In genomic region chr16:2090481-2090797, GRCh38 we compare ENCODE assay signal across 11 cellular contexts. TPM values are rescaled to one million over a fixed set of nuclear protein-coding genes. Genes with fewer than 3 reads are reported as not detected.
A peak's percentile ranks its signal among the peaks of the same experiment; 100 is the strongest.
DNase-seq lines count a peak whose midpoint lies in the region; ATAC-seq and TF ChIP-seq lines count a peak whose summit lies in the region.
"Had no signal": no experiment of that assay in that cellular context is flagged by ENCODE, and none has a peak within 500 bp of the region (broad histone marks: within the 10 kb centered on the region; RNA-seq: fewer than 3 reads in every experiment).

No MANE protein-coding gene starts in this region.

- H3K27me3 Mint-ChIP-seq in mesothelial cell of epicardium (ENCODE audit: low read depth) = no peaks in the 10 kb centered on the region
- no peaks in the 10 kb centered on the region for H3K27me3 Mint-ChIP-seq in activated T-helper 2 cell treated with anti-CD3 and anti-CD28 coated beads, Interferon-gamma antibody, Interleukin-2, Interleukin-4, amounts not matched to agents 10 μg/mL and 5 μg/mL and 100 μg/mL, durations not matched to agents 14 hours and 24 hours and 36 hours (ENCODE audit: low read depth)
- H3K27me3 Mint-ChIP-seq: CD8-positive, alpha-beta memory T cell; stimulated activated memory B cell treated with anti-CD40 and anti-IgM and Interleukin-4, amounts not matched to agents 10 μg/mL and 1 μg/mL and 100 μg/mL, for 72 hours; T-cell had no signal

- DNase-seq in adrenal gland (peak in 1 of 7 donors; percentile 26), left cardiac atrium (no peak), mesothelial cell of epicardium (ENCODE audit: low spot score in 2 of 2, unreplicated experiment in 2 of 2) (no peak), transverse colon (peak; percentile 27), 8988T (no peak)
- no peak for DNase-seq in activated T-helper 2 cell treated with anti-CD3 and anti-CD28 coated beads, Interferon-gamma antibody, Interleukin-2, Interleukin-4, amounts not matched to agents 10 μg/mL and 5 μg/mL and 100 μg/mL, durations not matched to agents 14 hours and 24 hours and 36 hours (ENCODE audit: low spot score)

- H3K4me3 Mint-ChIP-seq in mesothelial cell of epicardium = peak overlapping the region; percentile 43
- no peak overlapping the region for H3K4me3 Mint-ChIP-seq in activated T-helper 2 cell treated with anti-CD3 and anti-CD28 coated beads, Interferon-gamma antibody, Interleukin-2, Interleukin-4, amounts not matched to agents 10 μg/mL and 5 μg/mL and 100 μg/mL, durations not matched to agents 14 hours and 24 hours and 36 hours (ENCODE audit: low read depth)
- H3K4me3 Mint-ChIP-seq: T-cell had no signal

- H3K4me1 Mint-ChIP-seq in mesothelial cell of epicardium = no peaks in the 10 kb centered on the region
- H3K4me1 Mint-ChIP-seq in activated T-helper 2 cell treated with anti-CD3 and anti-CD28 coated beads, Interferon-gamma antibody, Interleukin-2, Interleukin-4, amounts not matched to agents 10 μg/mL and 5 μg/mL and 100 μg/mL, durations not matched to agents 14 hours and 24 hours and 36 hours (ENCODE audit: low read depth) = no peaks in the 10 kb centered on the region
- H3K4me1 Mint-ChIP-seq: CD8-positive, alpha-beta memory T cell; T-cell had no signal

- H3K27ac ChIP-seq in adrenal gland (peak overlapping the region; percentile 21 to 86 (median 60)), transverse colon (peak overlapping the region; percentile 88 to 93 (median 90))
- H3K27ac ChIP-seq: epithelial cell of prostate had no signal

- ATAC-seq in left cardiac atrium = peak; percentile 6 to 16
- ATAC-seq in HG03469 (IDR thresholded peaks at IDR 0.05; ENCODE audit: unreplicated experiment) = no peak

- in situ Hi-C loops in transverse colon (cut with MboI; ENCODE audit: low pct_ligation_motif_present in 1 of 4, low pct_unique_long_range_greater_than_20kb in 1 of 4, low sequenced_read_pairs in 3 of 4) = no loop called here

- peak overlapping the region; percentile 39 for H3K27ac Mint-ChIP-seq in mesothelial cell of epicardium
- H3K27ac Mint-ChIP-seq in activated T-helper 2 cell treated with anti-CD3 and anti-CD28 coated beads, Interferon-gamma antibody, Interleukin-2, Interleukin-4, amounts not matched to agents 10 μg/mL and 5 μg/mL and 100 μg/mL, durations not matched to agents 14 hours and 24 hours and 36 hours = no peak overlapping the region
- H3K27ac Mint-ChIP-seq: stimulated activated memory B cell treated with anti-CD40 and anti-IgM and Interleukin-4, amounts not matched to agents 10 μg/mL and 1 μg/mL and 100 μg/mL, for 72 hours; T-cell had no signal

- 77 to 87% (median 81%) methylated on average over 6 to 17 of the region's 17 CpGs; no CpG with 5 or more reads in 1 of the 4 donors for WGBS in adrenal gland, 4 donors
- 63% methylated on average over 17 of the region's 17 CpGs; no CpG with 5 or more reads in 1 of the 2 donors for WGBS in transverse colon (ENCODE audit: low coverage in 1 of 2), 2 donors

- TF ChIP-seq POLR2A in adrenal gland (IDR thresholded peaks at IDR 0.05) (no peak), transverse colon (IDR thresholded peaks at IDR 0.05) (no peak)

- peaks cover 8% of the 10 kb centered on the region for H3K36me3 Mint-ChIP-seq in mesothelial cell of epicardium
- H3K36me3 Mint-ChIP-seq in activated T-helper 2 cell treated with anti-CD3 and anti-CD28 coated beads, Interferon-gamma antibody, Interleukin-2, Interleukin-4, amounts not matched to agents 10 μg/mL and 5 μg/mL and 100 μg/mL, durations not matched to agents 14 hours and 24 hours and 36 hours (ENCODE audit: low read depth) = peaks cover 16% of the 10 kb centered on the region

- H3K4me1 ChIP-seq in adrenal gland (replicated peaks in 1 of 2) (peaks cover 0 to 13% of the 10 kb centered on the region in 2 donors), transverse colon (peaks cover 4 to 40% (median 29%) of the 10 kb centered on the region in 4 donors)

- H3K36me3 ChIP-seq in adrenal gland (replicated peaks in 1 of 2) (peaks cover 0 to 88% of the 10 kb centered on the region in 2 donors), transverse colon (peaks cover 0 to 9% (median 1%) of the 10 kb centered on the region in 4 donors)

- H3K4me3 ChIP-seq in adrenal gland = no peak overlapping the region
- H3K4me3 ChIP-seq in transverse colon = peak overlapping the region in 3 of 4 donors; percentile 14 to 44 (median 31)

- intact Hi-C loops in adrenal gland (cut with DNase I) (no loop called here), left cardiac atrium (cut with DNase I) (no loop called here), transverse colon (cut with DNase I; ENCODE audit: low total_unique reads) (no loop called here)
- intact Hi-C loops in activated T-helper 2 cell treated with anti-CD3 and anti-CD28 coated beads, Interferon-gamma antibody, Interleukin-2, Interleukin-4, amounts not matched to agents 10 μg/mL and 5 μg/mL and 100 μg/mL, durations not matched to agents 14 hours and 24 hours and 36 hours (cut with micrococcal nuclease) = no loop called here

- no peaks in the 10 kb centered on the region for H3K9me3 ChIP-seq in adrenal gland (replicated peaks in 1 of 3)
- no peaks in the 10 kb centered on the region for H3K9me3 ChIP-seq in transverse colon

- no peak for TF ChIP-seq EP300 in transverse colon (IDR thresholded peaks at IDR 0.05; ENCODE audit: low read depth)

- H3K9me3 Mint-ChIP-seq in mesothelial cell of epicardium = no peaks in the 10 kb centered on the region
- H3K9me3 Mint-ChIP-seq in activated T-helper 2 cell treated with anti-CD3 and anti-CD28 coated beads, Interferon-gamma antibody, Interleukin-2, Interleukin-4, amounts not matched to agents 10 μg/mL and 5 μg/mL and 100 μg/mL, durations not matched to agents 14 hours and 24 hours and 36 hours = no peaks in the 10 kb centered on the region
- H3K9me3 Mint-ChIP-seq: CD8-positive, alpha-beta memory T cell; stimulated activated memory B cell treated with anti-CD40 and anti-IgM and Interleukin-4, amounts not matched to agents 10 μg/mL and 1 μg/mL and 100 μg/mL, for 72 hours; T-cell had no signal

- H3K27me3 ChIP-seq in adrenal gland (no peaks in the 10 kb centered on the region), transverse colon (no peaks in the 10 kb centered on the region)

- TF ChIP-seq CTCF in adrenal gland (IDR thresholded peaks at IDR 0.05) = no peak
- no peak for TF ChIP-seq CTCF in mesothelial cell of epicardium (IDR thresholded peaks at IDR 0.05; ENCODE audit: unreplicated experiment)
- no peak for TF ChIP-seq CTCF in transverse colon (IDR thresholded peaks at IDR 0.05)

RNA-seq across cellular contexts. Expression of gene TSC2, which starts 42.7 kb away (rescaled TPM):
- total RNA-seq in adrenal gland (100 to 1,000 TPM in 2 of 8 donors, 10 to 100 TPM in 6; 44.7 to 148 (median 92.6) TPM), left cardiac atrium (10 to 100 TPM; 54.3 to 73.4 TPM), mesothelial cell of epicardium (242 to 250 TPM (median 243 TPM) in 3 replicates), transverse colon (100 to 1,000 TPM in 2 of 4 donors, 10 to 100 TPM in 2; 88.3 to 206 (median 127) TPM)
- 100 to 1,000 TPM in 2 of 3 donors, 10 to 100 TPM in 1; 56.9 to 333 (median 105) TPM for polyA plus RNA-seq in adrenal gland
- total RNA-seq in activated T-helper 2 cell treated with anti-CD3 and anti-CD28 coated beads, Interferon-gamma antibody, Interleukin-2, Interleukin-4, amounts not matched to agents 10 μg/mL and 5 μg/mL and 100 μg/mL, durations not matched to agents 14 hours and 24 hours and 36 hours = 89.7 and 92.8 TPM in 2 replicates

RNA-seq across cellular contexts. Expression of gene NTHL1, which starts 42.8 kb away (rescaled TPM):
- total RNA-seq in adrenal gland (10 to 100 TPM in 6 of 8 donors, 1 to 10 TPM in 2; 7.9 to 29.3 (median 14.4) TPM), left cardiac atrium (10 to 100 TPM in 1 of 2 donors, 1 to 10 TPM in 1; 5.7 to 16.6 TPM), mesothelial cell of epicardium (27.6 to 31.1 TPM (median 29.7 TPM) in 3 replicates), transverse colon (10 to 100 TPM; 12.7 to 32.9 (median 23.2) TPM)
- polyA plus RNA-seq in adrenal gland = 10 to 100 TPM in 2 of 3 donors, 1 to 10 TPM in 1; 1.5 to 36.6 (median 34.3) TPM
- 43.5 and 54.7 TPM in 2 replicates for total RNA-seq in activated T-helper 2 cell treated with anti-CD3 and anti-CD28 coated beads, Interferon-gamma antibody, Interleukin-2, Interleukin-4, amounts not matched to agents 10 μg/mL and 5 μg/mL and 100 μg/mL, durations not matched to agents 14 hours and 24 hours and 36 hours

RNA-seq across cellular contexts. Expression of gene PKD1, which starts 45.3 kb away (rescaled TPM):
- 100 to 1,000 TPM in 5 of 8 donors, 10 to 100 TPM in 3; 43.5 to 145 (median 104) TPM for total RNA-seq in adrenal gland
- 100 to 1,000 TPM in 2 of 3 donors, 1 to 10 TPM in 1; 9.2 to 359 (median 104) TPM for polyA plus RNA-seq in adrenal gland
- 100 to 1,000 TPM in 1 of 2 donors, 10 to 100 TPM in 1; 82.2 to 104 TPM for total RNA-seq in left cardiac atrium
- 173 to 183 TPM (median 175 TPM) in 3 replicates for total RNA-seq in mesothelial cell of epicardium
- 1,000 to 10,000 TPM in 1 of 4 donors, 100 to 1,000 TPM in 3; 131 to 1,015 (median 289) TPM for total RNA-seq in transverse colon
- total RNA-seq in activated T-helper 2 cell treated with anti-CD3 and anti-CD28 coated beads, Interferon-gamma antibody, Interleukin-2, Interleukin-4, amounts not matched to agents 10 μg/mL and 5 μg/mL and 100 μg/mL, durations not matched to agents 14 hours and 24 hours and 36 hours = 86.9 and 94.4 TPM in 2 replicates

RNA-seq across cellular contexts. Expression of gene RAB26, which starts 58.0 kb away (rescaled TPM):
- 1 to 10 TPM in 6 of 8 donors, not detected in 2; 1.0 to 4.1 (median 1.8) TPM for total RNA-seq in adrenal gland
- 10 to 100 TPM in 1 of 3 donors, 1 to 10 TPM in 1, under 1 TPM in 1; 0.46 to 23.1 (median 6.7) TPM for polyA plus RNA-seq in adrenal gland
- under 1 TPM; 0.81 to 0.88 TPM for total RNA-seq in left cardiac atrium
- 1.1 to 1.5 TPM (median 1.3 TPM) in 3 replicates for total RNA-seq in mesothelial cell of epicardium
- 10 to 100 TPM in 3 of 4 donors, 1 to 10 TPM in 1; 8.3 to 28.4 (median 14.2) TPM for total RNA-seq in transverse colon
- total RNA-seq in activated T-helper 2 cell treated with anti-CD3 and anti-CD28 coated beads, Interferon-gamma antibody, Interleukin-2, Interleukin-4, amounts not matched to agents 10 μg/mL and 5 μg/mL and 100 μg/mL, durations not matched to agents 14 hours and 24 hours and 36 hours = 0.46 and 0.59 TPM in 2 replicates

Comparison
In these comparisons a context has a peak if more than half of its experiments do, and no peak if none do; other contexts are left out.
1. H3K4me3 ChIP-seq: peak in transverse colon (3 of 4); none in adrenal gland (0 of 4).